Comparison of ENCODE assay signal across 10 cellular contexts in the genomic region with DNA sequence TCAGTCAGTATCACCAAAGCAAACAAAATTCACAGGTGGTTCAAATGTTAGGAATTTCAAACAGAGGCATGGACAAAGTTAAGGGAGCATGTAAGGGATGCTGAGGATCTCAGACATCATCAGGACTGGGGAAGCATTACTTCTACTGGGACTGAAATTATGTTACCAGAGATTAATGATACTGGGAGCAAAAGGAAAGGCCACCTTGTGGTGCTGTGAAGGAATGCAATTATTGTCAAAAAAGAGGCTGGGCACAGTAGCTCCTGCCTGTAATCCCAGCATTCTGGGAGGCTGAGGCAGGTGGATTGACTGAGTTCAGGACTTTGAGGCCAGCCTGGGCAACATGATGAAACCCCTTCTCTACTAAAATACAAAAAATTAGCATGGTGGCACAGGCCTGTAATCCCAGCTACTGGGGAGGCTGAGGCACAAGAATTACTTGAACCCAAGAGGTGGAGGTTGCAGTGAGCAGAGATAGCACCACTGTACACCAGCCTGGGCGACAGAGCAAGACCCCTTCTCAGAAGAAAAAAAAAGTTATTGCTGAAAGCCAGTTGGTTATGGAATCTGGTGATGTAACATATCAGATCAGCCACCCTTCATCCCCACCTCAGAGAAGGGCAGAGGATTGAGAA.
DNase-seq lines count a peak whose midpoint lies in the region; ATAC-seq, FAIRE-seq and TF ChIP-seq lines count a peak whose summit lies in the region.
"Had no signal": no experiment of that assay in that cellular context is flagged by ENCODE, and none has a peak within 500 bp of the region (broad histone marks: within the 10 kb centered on the region; RNA-seq: fewer than 3 reads in every experiment).

No MANE protein-coding gene starts in this region.

- H3K4me3 Mint-ChIP-seq in stimulated activated effector memory CD8-positive, alpha-beta T cell treated with anti-CD3 and anti-CD28 coated beads, Interleukin-12 subunit alpha, Interleukin-12 subunit beta, amount 100 ng/mL, for 72 hours: no peak overlapping the region
- H3K4me3 Mint-ChIP-seq: CD4-positive, alpha-beta T cell had no signal

- peaks cover 16% of the 10 kb centered on the region for H3K9me3 Mint-ChIP-seq in stimulated activated effector memory CD8-positive, alpha-beta T cell treated with anti-CD3 and anti-CD28 coated beads, Interleukin-12 subunit alpha, Interleukin-12 subunit beta, amount 100 ng/mL, for 72 hours

- no peaks in the 10 kb centered on the region for H3K4me1 Mint-ChIP-seq in stimulated activated effector memory CD8-positive, alpha-beta T cell treated with anti-CD3 and anti-CD28 coated beads, Interleukin-12 subunit alpha, Interleukin-12 subunit beta, amount 100 ng/mL, for 72 hours

- no peaks in the 10 kb centered on the region for H3K36me3 Mint-ChIP-seq in stimulated activated effector memory CD8-positive, alpha-beta T cell treated with anti-CD3 and anti-CD28 coated beads, Interleukin-12 subunit alpha, Interleukin-12 subunit beta, amount 100 ng/mL, for 72 hours

- no peak overlapping the region for H3K27ac ChIP-seq in cardiac muscle cell
- no peak overlapping the region for H3K27ac ChIP-seq in RWPE2 (ENCODE audit: poor library complexity, severe bottlenecking)
- no peak overlapping the region for H3K27ac ChIP-seq in gastroesophageal sphincter
- H3K27ac ChIP-seq: SJCRH30 had no signal

- TF ChIP-seq POLR2A in gastroesophageal sphincter (IDR thresholded peaks at IDR 0.05): no peak

- H3K4me1 ChIP-seq in cardiac muscle cell (ENCODE audit: low read depth) (no peaks in the 10 kb centered on the region), RWPE2 (ENCODE audit: insufficient read depth, poor library complexity, severe bottlenecking) (no peaks in the 10 kb centered on the region), gastroesophageal sphincter (no peaks in the 10 kb centered on the region)
- H3K4me1 ChIP-seq: SJCRH30 had no signal

- peak; percentile 42 for FAIRE-seq in urothelium cell line (lab: Jason Lieb, UNC)

- H3K27ac Mint-ChIP-seq in stimulated activated effector memory CD8-positive, alpha-beta T cell treated with anti-CD3 and anti-CD28 coated beads, Interleukin-12 subunit alpha, Interleukin-12 subunit beta, amount 100 ng/mL, for 72 hours: no peak overlapping the region
- H3K27ac Mint-ChIP-seq: CD4-positive, alpha-beta T cell had no signal

- TF ChIP-seq CTCF in cardiac muscle cell (IDR thresholded peaks at IDR 0.05; ENCODE audit: low read depth, low read length) (peak; percentile 56), RWPE2 (IDR thresholded peaks at IDR 0.05; ENCODE audit: poor library complexity, severe bottlenecking) (peak; percentile 67), gastroesophageal sphincter (IDR thresholded peaks at IDR 0.05) (peak in 3 of 4 experiments; percentile 26 to 45 (median 36))

- H3K36me3 ChIP-seq in cardiac muscle cell: no peaks in the 10 kb centered on the region
- no peaks in the 10 kb centered on the region for H3K36me3 ChIP-seq in RWPE2 (ENCODE audit: low read depth)
- H3K36me3 ChIP-seq in gastroesophageal sphincter: no peaks in the 10 kb centered on the region
- H3K36me3 ChIP-seq: SJCRH30 had no signal

- ATAC-seq in left cardiac atrium (no peak), RWPE2 (ENCODE audit: low read depth) (peak; percentile 58; the same call in 2 of the 3 replicates), gastroesophageal sphincter (no peak)
- no peak for ATAC-seq in stimulated activated effector memory CD8-positive, alpha-beta T cell treated with anti-CD3 and anti-CD28 coated beads, Interleukin-12 subunit alpha, Interleukin-12 subunit beta, amount 100 ng/mL, for 72 hours

- H3K27me3 ChIP-seq in cardiac muscle cell: no peaks in the 10 kb centered on the region
- H3K27me3 ChIP-seq in RWPE2 (ENCODE audit: insufficient read depth, poor library complexity, severe bottlenecking): no peaks in the 10 kb centered on the region
- H3K27me3 ChIP-seq in gastroesophageal sphincter: no peaks in the 10 kb centered on the region
- H3K27me3 ChIP-seq: SJCRH30 had no signal

- H3K4me3 ChIP-seq in cardiac muscle cell (no peak overlapping the region), RWPE2 (ENCODE audit: severe bottlenecking) (no peak overlapping the region), gastroesophageal sphincter (no peak overlapping the region)
- H3K4me3 ChIP-seq: SJCRH30 had no signal

- intact Hi-C loops in left cardiac atrium (cut with DNase I): no loop called here

- DNase-seq in cardiac muscle cell (ENCODE audit: low read depth in 1 of 2, low spot score in 1 of 2) (peak; percentile 32 to 35), left cardiac atrium (no peak), RWPE2 (ENCODE audit: low spot score) (no peak), urothelium cell line (ENCODE audit: low spot score) (peak; percentile 40), SHP77 (lab: John Stamatoyannopoulos, UW) (no peak), retina (no peak)
- DNase-seq in stimulated activated effector memory CD8-positive, alpha-beta T cell treated with anti-CD3 and anti-CD28 coated beads, Interleukin-12 subunit alpha, Interleukin-12 subunit beta, amount 100 ng/mL, for 72 hours (ENCODE audit: low spot score in 2 of 2): no peak
- DNase-seq: CD4-positive, alpha-beta T cell had no signal

- TF ChIP-seq EP300 in gastroesophageal sphincter (IDR thresholded peaks at IDR 0.05): no peak

- WGBS in gastroesophageal sphincter (ENCODE audit: low coverage in 1 of 2), 2 donors: 33 to 57% methylated on average over 1 of the region's 1 CpG

- H3K9me3 ChIP-seq in cardiac muscle cell (ENCODE audit: low read depth) (no peaks in the 10 kb centered on the region), RWPE2 (ENCODE audit: severe bottlenecking) (no peaks in the 10 kb centered on the region), gastroesophageal sphincter (no peaks in the 10 kb centered on the region)
- H3K9me3 ChIP-seq: SJCRH30 had no signal

Comparison
In these comparisons a context has a peak if more than half of its experiments do, and no peak if none do; other contexts are left out.
1. DNase-seq: peak in cardiac muscle cell (2 of 2) and urothelium cell line (single experiment); none in left cardiac atrium (single experiment), RWPE2 (single experiment), SHP77 (0 of 2), retina (single experiment) and stimulated activated effector memory CD8-positive, alpha-beta T cell treated with anti-CD3 and anti-CD28 coated beads, Interleukin-12 subunit alpha, Interleukin-12 subunit beta, amount 100 ng/mL, for 72 hours (0 of 2).
2. Peak in every context shown above with its lines, with median percentiles within 50 percentile points of each other: CTCF ChIP-seq.